ENCODE assay signal across 21 cellular contexts in genomic region chr6:118594877-118595276, GRCh38. TPM values are rescaled to one million over a fixed set of nuclear protein-coding genes. Genes with fewer than 3 reads are reported as not detected.
"Had no signal": no experiment of that assay in that cellular context is flagged by ENCODE, and none has a peak within 500 bp of the region (broad histone marks: within the 10 kb centered on the region; RNA-seq: fewer than 3 reads in every experiment).

No MANE protein-coding gene starts in this region.

- H3K9me3 ChIP-seq: body of pancreas, mucosa of descending colon, right atrium auricular region, thyroid gland had no signal

- DNase-seq: activated CD4-positive, alpha-beta memory T cell treated with anti-CD3 and anti-CD28 coated beads for 36 hours; activated CD8-positive, alpha-beta memory T cell treated with anti-CD3 and anti-CD28 coated beads, Interleukin-2, amount 10 ng/mL, durations not matched to agents 7 days and 5 days; activated naive CD4-positive, alpha-beta T cell; activated naive CD8-positive, alpha-beta T cell treated with anti-CD3 and anti-CD28 coated beads, Interleukin-2, amount 10 ng/mL, durations not matched to agents 7 days and 5 days; body of pancreas; dermis blood vessel endothelial cell; effector memory CD4-positive, alpha-beta T cell; foreskin fibroblast; mesenchymal stem cell; mucosa of descending colon; naive B cell; stimulated activated CD4-positive, alpha-beta T cell treated with anti-CD3 and anti-CD28 coated beads, Interleukin-12 subunit alpha, Interleukin-12 subunit beta, amount 100 ng/mL, for 4 hours; stimulated activated CD4-positive, alpha-beta T cell treated with anti-CD3 and anti-CD28 coated beads, Interleukin-1b, Interleukin-23, amount 100 ng/mL, for 48 hours; stimulated activated CD8-positive, alpha-beta memory T cell treated with anti-CD3 and anti-CD28 coated beads, Interleukin-4, amount 100 ng/mL, for 48 hours; stimulated activated naive CD4-positive, alpha-beta T cell treated with Interleukin-2 at 50 U/mL for 16 hours; T-helper 9 cell; thyroid gland had no signal

- ATAC-seq: activated CD8-positive, alpha-beta memory T cell treated with anti-CD3 and anti-CD28 coated beads, Interleukin-2, amount 10 ng/mL, durations not matched to agents 7 days and 5 days; body of pancreas; mucosa of descending colon had no signal

- H3K27ac ChIP-seq: body of pancreas, hepatocyte, right atrium auricular region, thyroid gland had no signal

- H3K4me3 ChIP-seq: body of pancreas, hepatocyte, mucosa of descending colon, right atrium auricular region, thyroid gland had no signal

- H3K36me3 ChIP-seq: right atrium auricular region, thyroid gland had no signal

- H3K4me1 ChIP-seq: thyroid gland had no signal

- H3K27me3 ChIP-seq: body of pancreas, hepatocyte, right atrium auricular region, thyroid gland had no signal

RNA-seq across cellular contexts. Expression of gene PLN, which starts 46.8 kb away (rescaled TPM):
- total RNA-seq: activated CD4-positive, alpha-beta memory T cell treated with anti-CD3 and anti-CD28 coated beads for 36 hours; activated CD8-positive, alpha-beta memory T cell treated with anti-CD3 and anti-CD28 coated beads, Interleukin-2, amount 10 ng/mL, durations not matched to agents 7 days and 5 days; activated naive CD8-positive, alpha-beta T cell treated with anti-CD3 and anti-CD28 coated beads, Interleukin-2, amount 10 ng/mL, durations not matched to agents 7 days and 5 days; dermis blood vessel endothelial cell; endothelial cell of umbilical vein; neural crest cell had no signal
